Comparison of ENCODE assay signal across 25 cellular contexts in the genomic region with DNA sequence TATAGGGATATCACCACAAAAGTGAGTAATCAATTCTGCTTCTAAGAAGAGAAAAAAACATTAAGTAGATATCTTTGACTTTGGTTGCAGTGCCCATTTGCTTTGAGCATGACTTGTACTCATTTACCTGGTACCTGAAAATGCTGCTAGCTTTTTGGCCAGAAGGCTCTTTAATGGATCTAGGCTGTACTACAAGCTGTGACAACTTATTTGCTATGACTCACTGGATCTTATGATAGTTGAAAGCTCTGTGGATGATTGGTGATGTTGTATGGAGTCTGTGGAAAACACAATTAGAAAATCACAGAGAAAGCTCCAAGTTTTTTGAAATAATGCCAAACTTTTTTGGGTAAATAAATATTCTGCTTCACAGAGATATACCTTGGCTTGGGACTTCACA.
A peak's percentile ranks its signal among the peaks of the same experiment; 100 is the strongest.
DNase-seq lines count a peak whose midpoint lies in the region; ATAC-seq and TF ChIP-seq lines count a peak whose summit lies in the region.
"Had no signal": no experiment of that assay in that cellular context is flagged by ENCODE, and none has a peak within 500 bp of the region (broad histone marks: within the 10 kb centered on the region; RNA-seq: fewer than 3 reads in every experiment).

No MANE protein-coding gene starts in this region.

- no peak overlapping the region for H3K4me3 Mint-ChIP-seq in MCF 10A (ENCODE audit: unreplicated experiment)
- H3K4me3 Mint-ChIP-seq: CD14-positive monocyte; CD4-positive, alpha-beta T cell; CD8-positive, alpha-beta memory T cell; GM23338; H9; HFFc6 had no signal

- H3K9me3 ChIP-seq in mammary epithelial cell (replicated peaks; ENCODE audit: insufficient read depth, low read length) (peaks cover 3% of the 10 kb centered on the region), colonic mucosa (no peaks in the 10 kb centered on the region)
- H3K9me3 ChIP-seq: A549; BE2C; BLaER1 treated with 17β-estradiol and CSF1 and Interleukin-3, amounts not matched to agents 10 nM and 100 nM had no signal

- ATAC-seq in Right ventricle myocardium superior (ENCODE audit: poor library complexity): no peak
- ATAC-seq: A549, GM12878, GM23338 had no signal

- CTCF ChIA-PET in MCF 10A (lab: Yijun Ruan, JAX) (interaction anchor here (0.6 to 1.0 kb wide), 3 partner anchors 146 to 1002 kb away, joined by 3 to 7 read pairs (median 3); no protein-coding TSS in a partner anchor), mammary epithelial cell (lab: Charles Lee; ENCODE audit: low non-redundant PET) (no interaction called here), RWPE1 (lab: Yijun Ruan, JAX) (no interaction called here)

- H3K4me1 ChIP-seq in mammary epithelial cell (ENCODE audit: insufficient read depth, low read length): no peaks in the 10 kb centered on the region
- no peaks in the 10 kb centered on the region for H3K4me1 ChIP-seq in colonic mucosa
- H3K4me1 ChIP-seq: A549; BE2C; BLaER1 treated with 17β-estradiol and CSF1 and Interleukin-3, amounts not matched to agents 10 nM and 100 nM had no signal

- peak; percentile 6 for DNase-seq in MCF 10A (ENCODE audit: unreplicated experiment)
- DNase-seq in mammary epithelial cell: no peak
- DNase-seq in RWPE1 (ENCODE audit: low spot score): peak; percentile 1
- DNase-seq in epithelial cell of esophagus (ENCODE audit: low read depth): peak; percentile 12
- peak; percentile 63 for DNase-seq in renal cortical epithelial cell (ENCODE audit: low read depth)
- no peak for DNase-seq in colonic mucosa
- no peak for DNase-seq in HCEC 1CT
- DNase-seq in Right ventricle myocardium superior: no peak
- DNase-seq: 8988T; ACHN; AML-193; BE2C; Calu3; CD4-positive, alpha-beta T cell; CD8-positive, alpha-beta memory T cell; DMS79; EL; GDM1; H9; HFFc6 had no signal

- H3K27ac ChIP-seq in mammary epithelial cell (ENCODE audit: insufficient read depth, low read depth, low read length) (no peak overlapping the region), RWPE1 (no peak overlapping the region), colonic mucosa (no peak overlapping the region)
- H3K27ac ChIP-seq: A549; BLaER1 treated with 17β-estradiol and CSF1 and Interleukin-3, amounts not matched to agents 10 nM and 100 nM had no signal

- no peaks in the 10 kb centered on the region for H3K36me3 Mint-ChIP-seq in MCF 10A (ENCODE audit: insufficient read depth, unreplicated experiment)
- H3K36me3 Mint-ChIP-seq: CD14-positive monocyte; CD8-positive, alpha-beta memory T cell had no signal

- H3K27me3 Mint-ChIP-seq in MCF 10A (ENCODE audit: insufficient read depth, unreplicated experiment): no peaks in the 10 kb centered on the region
- H3K27me3 Mint-ChIP-seq: CD4-positive, alpha-beta T cell; CD8-positive, alpha-beta memory T cell had no signal

- no peak overlapping the region for H3K4me3 ChIP-seq in mammary epithelial cell (replicated peaks in 1 of 3; ENCODE audit: insufficient read depth in 1 of 3, low read depth in 2 of 3, low read length in 3 of 3)
- no peak overlapping the region for H3K4me3 ChIP-seq in epithelial cell of esophagus (ENCODE audit: low read length)
- H3K4me3 ChIP-seq in colonic mucosa: no peak overlapping the region
- H3K4me3 ChIP-seq: A549; BLaER1 treated with 17β-estradiol and CSF1 and Interleukin-3, amounts not matched to agents 10 nM and 100 nM; GM12878; GM23338 had no signal

- in situ Hi-C loops in mammary epithelial cell (cut with MboI; ENCODE audit: low sequenced_read_pairs in 2 of 2): no loop called here

- dilution Hi-C loops in mammary epithelial cell (cut with HindIII; ENCODE audit: low sequenced_read_pairs): no loop called here

- BruUV-seq in MCF 10A (replicated peaks; lab: Mats Ljungman, UMichigan) (no TSS peak), mammary epithelial cell (replicated peaks; lab: Mats Ljungman, UMichigan) (no TSS peak)

- H3K4me2 ChIP-seq in mammary epithelial cell (ENCODE audit: insufficient read depth, low read depth, low read length): no peak overlapping the region
- H3K4me2 ChIP-seq: A549; BLaER1 treated with 17β-estradiol and CSF1 and Interleukin-3, amounts not matched to agents 10 nM and 100 nM; GM23338 had no signal

- POLR2A ChIA-PET in MCF 10A (lab: Yijun Ruan, JAX): interaction anchor here (0.6 to 1.8 kb wide), 4 partner anchors 19 to 921 kb away, joined by 3 to 7 read pairs (median 5); no protein-coding TSS in a partner anchor
- POLR2A ChIA-PET in RWPE1 (lab: Yijun Ruan, JAX; ENCODE audit: low non-redundant PET): no interaction called here

- H2AFZ ChIP-seq in mammary epithelial cell (ENCODE audit: low read depth, low read length): no peak overlapping the region
- H2AFZ ChIP-seq: GM23338 had no signal

- no peaks in the 10 kb centered on the region for H3K9me3 Mint-ChIP-seq in MCF 10A (ENCODE audit: unreplicated experiment)
- H3K9me3 Mint-ChIP-seq: GM23338, H9 had no signal

- no peak overlapping the region for H3K27ac Mint-ChIP-seq in MCF 10A (ENCODE audit: low read depth, unreplicated experiment)
- H3K27ac Mint-ChIP-seq: CD14-positive monocyte; CD4-positive, alpha-beta T cell; CD8-positive, alpha-beta memory T cell; GM23338; H9; HFFc6 had no signal

- no peak for TF ChIP-seq CTCF in MCF 10A (IDR thresholded peaks at IDR 0.05; ENCODE audit: unreplicated experiment)
- TF ChIP-seq CTCF in mammary epithelial cell (conservative IDR thresholded peaks at IDR 0.05 in 1 of 2, IDR thresholded peaks at IDR 0.05 in 1 of 2; ENCODE audit: extremely low read depth in 1 of 2, insufficient read depth in 1 of 2, low read depth in 1 of 2, low read length in 2 of 2): no peak
- no peak for TF ChIP-seq CTCF in RWPE1 (conservative IDR thresholded peaks at IDR 0.05; ENCODE audit: low read depth)
- no peak for TF ChIP-seq CTCF in epithelial cell of esophagus (IDR thresholded peaks at IDR 0.05; ENCODE audit: insufficient read depth, low read depth, low read length, missing control alignments)
- TF ChIP-seq CTCF in colonic mucosa (IDR thresholded peaks at IDR 0.05): no peak

- no peaks in the 10 kb centered on the region for H4K20me1 ChIP-seq in mammary epithelial cell (ENCODE audit: insufficient read depth, low read length)
- H4K20me1 ChIP-seq: BLaER1 treated with 17β-estradiol and CSF1 and Interleukin-3, amounts not matched to agents 10 nM and 100 nM had no signal

- no peaks in the 10 kb centered on the region for H3K79me2 ChIP-seq in mammary epithelial cell (ENCODE audit: insufficient read depth, low read length)

- H3K27me3 ChIP-seq in mammary epithelial cell (ENCODE audit: insufficient read depth, low read length) (no peaks in the 10 kb centered on the region), colonic mucosa (no peaks in the 10 kb centered on the region)
- H3K27me3 ChIP-seq: BE2C; BLaER1 treated with 17β-estradiol and CSF1 and Interleukin-3, amounts not matched to agents 10 nM and 100 nM had no signal

- intact Hi-C loops in MCF 10A (cut with micrococcal nuclease): no loop called here
- intact Hi-C loops in mammary epithelial cell (cut with micrococcal nuclease): no loop called here
- intact Hi-C loops in colonic mucosa (cut with DNase I): no loop called here
- intact Hi-C loops in Right ventricle myocardium superior (cut with DNase I): no loop called here

- peaks cover 11% of the 10 kb centered on the region for H3K4me1 Mint-ChIP-seq in MCF 10A (ENCODE audit: insufficient read depth, unreplicated experiment)
- H3K4me1 Mint-ChIP-seq: CD14-positive monocyte; CD8-positive, alpha-beta memory T cell; GM23338; H9 had no signal

- H3K36me3 ChIP-seq in mammary epithelial cell (ENCODE audit: insufficient read depth, low read length): no peaks in the 10 kb centered on the region
- H3K36me3 ChIP-seq in colonic mucosa: no peaks in the 10 kb centered on the region
- H3K36me3 ChIP-seq: BE2C; BLaER1 treated with 17β-estradiol and CSF1 and Interleukin-3, amounts not matched to agents 10 nM and 100 nM had no signal

- no peak overlapping the region for H3K9ac ChIP-seq in mammary epithelial cell (ENCODE audit: insufficient read depth, low read length)
- no peak overlapping the region for H3K9ac ChIP-seq in colonic mucosa (ENCODE audit: low read depth in 2 of 2, low read length in 2 of 2)
- H3K9ac ChIP-seq: BLaER1 treated with 17β-estradiol and CSF1 and Interleukin-3, amounts not matched to agents 10 nM and 100 nM had no signal

Comparison
In these comparisons a context has a peak if more than half of its experiments do, and no peak if none do; other contexts are left out.
1. DNase-seq: peak in MCF 10A (single experiment), RWPE1 (single experiment), epithelial cell of esophagus (single experiment) and renal cortical epithelial cell (single experiment); none in mammary epithelial cell (single experiment), colonic mucosa (single experiment), HCEC 1CT (single experiment) and Right ventricle myocardium superior (single experiment).